8 cellular contexts compared by ENCODE assay signal in the genomic region with DNA sequence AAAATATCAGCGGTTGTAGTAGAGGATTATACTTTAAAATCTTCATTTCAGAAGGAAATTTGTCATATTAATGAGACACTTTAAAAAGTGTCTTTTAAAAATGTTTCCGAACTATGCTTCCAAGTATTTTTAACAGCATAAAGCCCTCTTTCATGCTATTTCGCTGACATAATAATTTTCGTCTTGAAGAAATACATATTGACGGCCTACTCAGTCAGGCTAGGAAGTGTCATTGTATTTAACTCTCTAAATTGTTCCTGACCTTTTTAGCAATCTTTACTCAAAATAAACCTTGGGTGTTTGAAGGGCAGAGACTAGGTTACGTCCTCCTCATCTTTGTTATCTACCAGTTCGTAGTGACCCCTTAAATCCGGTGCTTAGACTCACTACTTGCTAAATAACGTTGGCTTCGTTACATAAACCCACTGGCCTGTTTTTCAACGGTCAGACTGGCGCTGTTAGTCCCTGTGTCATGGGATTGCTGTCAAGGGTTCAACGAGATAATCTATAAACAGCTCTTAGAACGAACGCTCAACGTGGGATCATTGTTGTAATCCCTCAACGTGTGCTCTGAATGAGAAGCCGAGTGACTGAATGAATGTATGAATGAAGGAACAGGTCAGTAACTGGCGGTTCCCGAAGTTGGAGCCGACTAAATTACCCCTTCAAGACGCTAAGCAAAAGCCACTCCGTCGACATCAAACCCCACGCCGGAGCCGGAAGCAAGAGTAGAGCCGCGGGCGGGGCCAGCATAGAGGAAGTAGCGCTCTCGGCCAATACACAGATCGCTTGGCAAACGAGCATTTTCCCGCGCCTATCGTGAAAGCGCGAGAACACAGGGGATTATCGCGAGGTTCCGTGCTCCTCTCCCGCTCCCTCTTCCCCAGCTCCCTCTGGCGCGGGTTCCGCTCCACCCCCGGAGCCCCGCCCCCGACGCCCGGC. TPM values are rescaled to one million over a fixed set of nuclear protein-coding genes. Genes with fewer than 3 reads are reported as not detected.
A peak's percentile ranks its signal among the peaks of the same experiment; 100 is the strongest.
DNase-seq lines count a peak whose midpoint lies in the region; ATAC-seq, FAIRE-seq and TF ChIP-seq lines count a peak whose summit lies in the region.

No MANE protein-coding gene starts in this region.

- POLR2A ChIA-PET in SK-N-SH (lab: Yijun Ruan, JAX): interaction anchor here (0.7 to 1.1 kb wide), 2 partner anchors 27 to 148 kb away, joined by 3 read pairs; no protein-coding TSS in a partner anchor

- TF ChIP-seq CTCF in GM10266 (IDR thresholded peaks at IDR 0.05; ENCODE audit: control insufficient read depth, insufficient read depth, low read depth, missing control alignments) (no peak), SK-N-SH (IDR thresholded peaks at IDR 0.05) (no peak), pancreas (IDR thresholded peaks at IDR 0.05) (no peak), tibial artery (IDR thresholded peaks at IDR 0.05) (no peak)

- H3K27me3 ChIP-seq in SK-N-SH (ENCODE audit: insufficient read depth): no peaks in the 10 kb centered on the region
- H3K27me3 ChIP-seq in pancreas: no peaks in the 10 kb centered on the region
- H3K27me3 ChIP-seq in tibial artery: no peaks in the 10 kb centered on the region

- H3K4me3 ChIP-seq in SK-N-SH (ENCODE audit: low read depth in 2 of 2, low read length in 1 of 2): peak overlapping the region; percentile 83 to 92
- H3K4me3 ChIP-seq in pancreas: peak overlapping the region; percentile 37 to 86 (median 60)
- peak overlapping the region; percentile 77 to 89 for H3K4me3 ChIP-seq in tibial artery

- peak overlapping the region; percentile 89 for H3K4me3 Mint-ChIP-seq in activated naive CD8-positive, alpha-beta T cell treated with anti-CD3 and anti-CD28 coated beads for 36 hours

- H2AFZ ChIP-seq in SK-N-SH (ENCODE audit: low read depth): peak overlapping the region; percentile 89

- no peaks in the 10 kb centered on the region for H3K79me2 ChIP-seq in SK-N-SH (ENCODE audit: insufficient read depth)

- H3K27ac Mint-ChIP-seq in activated naive CD8-positive, alpha-beta T cell treated with anti-CD3 and anti-CD28 coated beads for 36 hours: peak overlapping the region; percentile 89

- no peaks in the 10 kb centered on the region for H3K36me3 ChIP-seq in SK-N-SH (replicated peaks in 1 of 2; ENCODE audit: control insufficient read depth in 1 of 2, insufficient read depth in 2 of 2, low read length in 1 of 2)
- no peaks in the 10 kb centered on the region for H3K36me3 ChIP-seq in pancreas
- H3K36me3 ChIP-seq in tibial artery: no peaks in the 10 kb centered on the region

- 6% methylated on average over 42 of the region's 51 CpGs for WGBS in SK-N-SH (ENCODE audit: low lambda C conversion rate)
- 1 to 2% methylated on average over 40 to 51 of the region's 51 CpGs for WGBS in pancreas, 2 donors

- no peaks in the 10 kb centered on the region for H3K9me2 ChIP-seq in SK-N-SH

- DNase-seq in GM10266 (ENCODE audit: extremely low spot score): peak; percentile 96
- DNase-seq in NCI-H1092 (lab: John Stamatoyannopoulos, UW): peak; percentile 97
- DNase-seq in SK-N-SH: peak; percentile 98
- peak; percentile 96 for DNase-seq in activated naive CD8-positive, alpha-beta T cell treated with anti-CD3 and anti-CD28 coated beads for 36 hours
- peak; percentile 99 for DNase-seq in Right ventricle myocardium superior
- DNase-seq in pancreas: peak; percentile 98 to 99 (median 98)
- DNase-seq in tibial artery: peak; percentile 99

- intact Hi-C loops in Right ventricle myocardium superior (cut with DNase I) (no loop called here), pancreas (cut with DNase I) (no loop called here), tibial artery (cut with DNase I; ENCODE audit: low total_unique reads) (no loop called here)

- ATAC-seq in HG02610 (IDR thresholded peaks at IDR 0.05; ENCODE audit: unreplicated experiment) (peak; percentile 90), Right ventricle myocardium superior (ENCODE audit: poor library complexity) (peak; percentile 94), pancreas (peak; percentile 85 to 94 (median 92))

- H3K4me1 ChIP-seq in SK-N-SH (ENCODE audit: control insufficient read depth in 1 of 2, insufficient read depth in 2 of 2, low read depth in 1 of 2, low read length in 1 of 2): peaks cover 8 to 18% of the 10 kb centered on the region in 2 experiments; a peak in 3 of 4 replicates
- H3K4me1 ChIP-seq in pancreas: peaks cover 6 to 40% (median 14%) of the 10 kb centered on the region in 3 donors
- H3K4me1 ChIP-seq in tibial artery: peaks cover 0 to 45% (median 31%) of the 10 kb centered on the region in 4 donors

- H3K9me3 ChIP-seq in SK-N-SH: no peaks in the 10 kb centered on the region
- H3K9me3 ChIP-seq in pancreas: no peaks in the 10 kb centered on the region
- H3K9me3 ChIP-seq in tibial artery: no peaks in the 10 kb centered on the region

- H3F3A ChIP-seq in SK-N-SH (replicated peaks; ENCODE audit: insufficient read depth): peaks cover 8% of the 10 kb centered on the region

- no peaks in the 10 kb centered on the region for H3K9me3 Mint-ChIP-seq in activated naive CD8-positive, alpha-beta T cell treated with anti-CD3 and anti-CD28 coated beads for 36 hours

- peaks cover 4% of the 10 kb centered on the region for H3K36me3 Mint-ChIP-seq in activated naive CD8-positive, alpha-beta T cell treated with anti-CD3 and anti-CD28 coated beads for 36 hours

- H4K20me1 ChIP-seq in SK-N-SH (ENCODE audit: insufficient read depth): no peaks in the 10 kb centered on the region

- H3K4me2 ChIP-seq in SK-N-SH: peak overlapping the region; percentile 84

- peak overlapping the region; percentile 86 to 94 for H3K27ac ChIP-seq in SK-N-SH (ENCODE audit: low read depth in 2 of 2, low read length in 1 of 2)
- H3K27ac ChIP-seq in pancreas: peak overlapping the region; percentile 58 to 94 (median 82)
- peak overlapping the region; percentile 87 to 89 for H3K27ac ChIP-seq in tibial artery

- CTCF ChIA-PET in SK-N-SH (lab: Yijun Ruan, JAX): interaction anchor here (1.0 to 4.2 kb wide), 4 partner anchors 22 to 454 kb away, joined by 3 to 18 read pairs (median 6); a partner anchor contains a TSS

- peaks cover 28% of the 10 kb centered on the region for H3K4me1 Mint-ChIP-seq in activated naive CD8-positive, alpha-beta T cell treated with anti-CD3 and anti-CD28 coated beads for 36 hours

- H3K9ac ChIP-seq in SK-N-SH: peak overlapping the region; percentile 92

- no peak; a peak in 1 of 4 replicates for TF ChIP-seq EP300 in SK-N-SH (IDR thresholded peaks at IDR 0.05; ENCODE audit: borderline replicate concordance in 1 of 2, low read depth in 1 of 2, low read length in 1 of 2)

- TF ChIP-seq RAD21 in SK-N-SH (IDR thresholded peaks at IDR 0.05; ENCODE audit: low read length): no peak

- peak; percentile 37 for FAIRE-seq in pancreas (lab: Jason Lieb, UNC)

- H3K27me3 Mint-ChIP-seq in activated naive CD8-positive, alpha-beta T cell treated with anti-CD3 and anti-CD28 coated beads for 36 hours: no peaks in the 10 kb centered on the region

TF ChIP-seq in SK-N-SH, 30 proteins besides CTCF, POLR2A, EP300 and RAD21 (continues in another document):
- TF ChIP-seq POLR2AphosphoS5 (IDR thresholded peaks at IDR 0.05; ENCODE audit: low read depth, low read length) (peak; percentile 97), RCOR1 (IDR thresholded peaks at IDR 0.05; ENCODE audit: low read length) (no peak), TCF12 (IDR thresholded peaks at IDR 0.05) (no peak), ELF1 (IDR thresholded peaks at IDR 0.05) (peak; percentile 94), GABPA (IDR thresholded peaks at IDR 0.05; ENCODE audit: low read depth) (peak; percentile 89), RXRA (IDR thresholded peaks at IDR 0.05; ENCODE audit: borderline replicate concordance, low read depth) (no peak)
- TF ChIP-seq, protein P1, sequence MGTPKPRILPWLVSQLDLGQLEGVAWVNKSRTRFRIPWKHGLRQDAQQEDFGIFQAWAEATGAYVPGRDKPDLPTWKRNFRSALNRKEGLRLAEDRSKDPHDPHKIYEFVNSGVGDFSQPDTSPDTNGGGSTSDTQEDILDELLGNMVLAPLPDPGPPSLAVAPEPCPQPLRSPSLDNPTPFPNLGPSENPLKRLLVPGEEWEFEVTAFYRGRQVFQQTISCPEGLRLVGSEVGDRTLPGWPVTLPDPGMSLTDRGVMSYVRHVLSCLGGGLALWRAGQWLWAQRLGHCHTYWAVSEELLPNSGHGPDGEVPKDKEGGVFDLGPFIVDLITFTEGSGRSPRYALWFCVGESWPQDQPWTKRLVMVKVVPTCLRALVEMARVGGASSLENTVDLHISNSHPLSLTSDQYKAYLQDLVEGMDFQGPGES (IDR thresholded peaks at IDR 0.05; ENCODE audit: low read depth, low read length): peak; percentile 53
- TF ChIP-seq, protein P2, sequence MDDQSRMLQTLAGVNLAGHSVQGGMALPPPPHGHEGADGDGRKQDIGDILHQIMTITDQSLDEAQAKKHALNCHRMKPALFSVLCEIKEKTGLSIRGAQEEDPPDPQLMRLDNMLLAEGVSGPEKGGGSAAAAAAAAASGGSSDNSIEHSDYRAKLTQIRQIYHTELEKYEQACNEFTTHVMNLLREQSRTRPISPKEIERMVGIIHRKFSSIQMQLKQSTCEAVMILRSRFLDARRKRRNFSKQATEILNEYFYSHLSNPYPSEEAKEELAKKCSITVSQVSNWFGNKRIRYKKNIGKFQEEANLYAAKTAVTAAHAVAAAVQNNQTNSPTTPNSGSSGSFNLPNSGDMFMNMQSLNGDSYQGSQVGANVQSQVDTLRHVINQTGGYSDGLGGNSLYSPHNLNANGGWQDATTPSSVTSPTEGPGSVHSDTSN (IDR thresholded peaks at IDR 0.05): peak; percentile 79
- TF ChIP-seq, protein P3, sequence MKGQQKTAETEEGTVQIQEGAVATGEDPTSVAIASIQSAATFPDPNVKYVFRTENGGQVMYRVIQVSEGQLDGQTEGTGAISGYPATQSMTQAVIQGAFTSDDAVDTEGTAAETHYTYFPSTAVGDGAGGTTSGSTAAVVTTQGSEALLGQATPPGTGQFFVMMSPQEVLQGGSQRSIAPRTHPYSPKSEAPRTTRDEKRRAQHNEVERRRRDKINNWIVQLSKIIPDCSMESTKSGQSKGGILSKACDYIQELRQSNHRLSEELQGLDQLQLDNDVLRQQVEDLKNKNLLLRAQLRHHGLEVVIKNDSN (IDR thresholded peaks at IDR 0.05; ENCODE audit: borderline replicate concordance, low read depth): no peak

RNA-seq across cellular contexts. Expression of a gene that starts 0.5 kb away (rescaled TPM):
- polyA plus RNA-seq in SK-N-SH (2012; rRNA removed) (15.2 and 18.3 TPM in 2 replicates), pancreas (1 to 10 TPM; 4.5 to 8.7 TPM)
- polyA plus RNA-seq in SK-N-SH (2012; cell fraction: cytosol; rRNA removed): 17.4 and 18.9 TPM in 2 replicates
- 8.3 and 10.8 TPM in 2 replicates for polyA plus RNA-seq in SK-N-SH (2012; cell fraction: nucleus; rRNA removed)
- 10 to 100 TPM in 1 of 2 experiments, 1 to 10 TPM in 1; 9.9 to 12.4 TPM for total RNA-seq in activated naive CD8-positive, alpha-beta T cell treated with anti-CD3 and anti-CD28 coated beads for 36 hours
- total RNA-seq in Right ventricle myocardium superior (21.7 TPM), pancreas (10 to 100 TPM; 12.9 to 24.9 (median 16.8) TPM)

RNA-seq across cellular contexts. Expression of a gene that starts 1.4 kb away (rescaled TPM):
- polyA plus RNA-seq in SK-N-SH (2012; rRNA removed) (0.79 and 0.91 TPM in 2 replicates), pancreas (1 to 10 TPM; 5.5 to 7.4 TPM)
- 1.0 and 1.3 TPM in 2 replicates for polyA plus RNA-seq in SK-N-SH (2012; cell fraction: cytosol; rRNA removed)
- polyA plus RNA-seq in SK-N-SH (2012; cell fraction: nucleus; rRNA removed): 2.1 and 3.3 TPM in 2 replicates
- 1 to 10 TPM; 3.7 to 4.2 TPM for total RNA-seq in activated naive CD8-positive, alpha-beta T cell treated with anti-CD3 and anti-CD28 coated beads for 36 hours
- total RNA-seq in Right ventricle myocardium superior (8.7 TPM), pancreas (10 to 100 TPM in 1 of 6 donors, 1 to 10 TPM in 5; 6.6 to 13.5 (median 8.2) TPM)

Comparison
In these comparisons a context has a peak if more than half of its experiments do, and no peak if none do; other contexts are left out.
1. Peak in every context shown above with its lines: DNase-seq, ATAC-seq, H3K4me3 ChIP-seq and H3K27ac ChIP-seq.